Comparison of ENCODE assay signal across 8 cellular contexts in genomic region chr7:124037902-124038301, GRCh38. TPM values are rescaled to one million over a fixed set of nuclear protein-coding genes. Genes with fewer than 3 reads are reported as not detected.
"Had no signal": no experiment of that assay in that cellular context is flagged by ENCODE, and none has a peak within 500 bp of the region (broad histone marks: within the 10 kb centered on the region; RNA-seq: fewer than 3 reads in every experiment).

No MANE protein-coding gene starts in this region.

RNA-seq across cellular contexts. Expression of gene TMEM229A, which starts 5.0 kb away (rescaled TPM):
- total RNA-seq: OCI-LY7, PC-3, PC-9, Right ventricle myocardium inferior, Right ventricle myocardium superior, RPMI7951, SJCRH30, SJSA1 had no signal
